8 cellular contexts compared by ENCODE assay signal in the genomic region with DNA sequence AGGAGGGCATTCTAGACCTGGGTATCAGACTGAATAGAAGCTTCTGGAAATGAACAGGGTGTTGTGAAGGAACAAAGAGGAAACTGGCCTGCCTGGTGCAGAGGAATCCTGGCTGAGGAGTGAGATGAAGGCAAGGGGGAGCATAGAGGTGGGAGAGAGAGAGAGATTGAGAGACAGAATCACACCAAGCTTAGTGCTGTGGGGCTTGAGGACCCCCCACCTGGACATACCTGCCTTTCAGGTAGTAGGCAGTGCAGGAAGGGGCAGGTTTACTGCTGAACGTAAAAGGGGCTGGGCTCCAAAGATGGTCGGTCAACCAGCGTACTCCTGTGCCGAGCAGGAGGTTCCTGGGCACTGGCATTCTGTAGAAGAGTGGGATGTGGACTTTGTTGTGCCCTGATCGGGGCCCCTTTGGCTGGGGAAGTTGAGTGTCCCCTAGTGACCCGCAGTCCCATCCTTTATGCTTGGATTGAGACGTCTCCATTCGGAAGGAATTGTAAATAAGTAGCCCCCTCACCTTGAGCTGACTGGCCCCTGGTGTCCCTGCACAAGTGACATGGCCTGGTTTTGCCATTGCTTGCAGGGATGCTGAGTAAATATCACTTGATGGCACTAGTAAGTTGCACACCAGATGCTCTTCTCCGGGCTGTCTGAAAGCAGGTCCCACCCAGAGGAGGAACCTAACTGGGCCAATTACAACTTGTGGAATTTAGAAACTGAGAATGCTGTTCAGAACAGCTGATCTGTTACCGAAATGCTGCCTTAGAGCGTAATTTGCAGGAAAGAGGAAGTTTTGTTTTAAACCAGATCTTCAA. TPM values are rescaled to one million over a fixed set of nuclear protein-coding genes. Genes with fewer than 3 reads are reported as not detected.
DNase-seq lines count a peak whose midpoint lies in the region; ATAC-seq and TF ChIP-seq lines count a peak whose summit lies in the region.

No MANE protein-coding gene starts in this region.

- peaks cover 2% of the 10 kb centered on the region for H3K9me3 Mint-ChIP-seq in activated naive CD8-positive, alpha-beta T cell treated with anti-CD3 and anti-CD28 coated beads, Interleukin-2, amount 10 ng/mL, durations not matched to agents 7 days and 5 days

- no peaks in the 10 kb centered on the region for H3K27me3 ChIP-seq in PC-3 (ENCODE audit: low read length)
- H3K27me3 ChIP-seq in trophoblast cell (ENCODE audit: insufficient read depth, low read length) = no peaks in the 10 kb centered on the region

- peak overlapping the region; percentile 12 for H3K4ac ChIP-seq in trophoblast cell (ENCODE audit: low read depth, low read length)

- H3K4me1 Mint-ChIP-seq in activated naive CD8-positive, alpha-beta T cell treated with anti-CD3 and anti-CD28 coated beads, Interleukin-2, amount 10 ng/mL, durations not matched to agents 7 days and 5 days = peaks cover 33% of the 10 kb centered on the region

- ATAC-seq in HG02798 (IDR thresholded peaks at IDR 0.05; ENCODE audit: poor library complexity, unreplicated experiment) (peak; percentile 25), PC-3 (no peak), Right ventricle myocardium superior (ENCODE audit: poor library complexity) (peak; percentile 33), GM19397 (IDR thresholded peaks at IDR 0.05; ENCODE audit: unreplicated experiment) (no peak)
- ATAC-seq in activated naive CD8-positive, alpha-beta T cell treated with anti-CD3 and anti-CD28 coated beads, Interleukin-2, amount 10 ng/mL, durations not matched to agents 7 days and 5 days (ENCODE audit: low read depth) = peak; percentile 62

- H3K9ac ChIP-seq in PC-3 (ENCODE audit: low read length) (peak overlapping the region; percentile 88), trophoblast cell (ENCODE audit: low read length) (no peak overlapping the region)

- no peak overlapping the region for H4K91ac ChIP-seq in trophoblast cell (ENCODE audit: low read depth, low read length)

- peaks cover 59% of the 10 kb centered on the region for H3K79me2 ChIP-seq in PC-3 (ENCODE audit: low read length)
- peaks cover 11% of the 10 kb centered on the region for H3K79me2 ChIP-seq in trophoblast cell (ENCODE audit: control insufficient read depth, insufficient read depth, low read length, poor library complexity)

- DNase-seq in GM13976 (ENCODE audit: low spot score) = peak; percentile 81
- peak; percentile 7 for DNase-seq in PC-3
- peak; percentile 52 for DNase-seq in activated naive CD8-positive, alpha-beta T cell treated with anti-CD3 and anti-CD28 coated beads, Interleukin-2, amount 10 ng/mL, durations not matched to agents 7 days and 5 days
- DNase-seq in Right ventricle myocardium superior = no peak
- DNase-seq in trophoblast cell = peak; percentile 74 to 88
- no peak for DNase-seq in mesenteric fat pad (ENCODE audit: low spot score)

- H3K4me3 ChIP-seq in PC-3 (ENCODE audit: low read length) = peak overlapping the region; percentile 88
- no peak overlapping the region for H3K4me3 ChIP-seq in trophoblast cell (ENCODE audit: low read depth, low read length)

- no peaks in the 10 kb centered on the region for H3K9me2 ChIP-seq in PC-3 (replicated peaks; ENCODE audit: low read length)

- H3K27me3 Mint-ChIP-seq in activated naive CD8-positive, alpha-beta T cell treated with anti-CD3 and anti-CD28 coated beads, Interleukin-2, amount 10 ng/mL, durations not matched to agents 7 days and 5 days = no peaks in the 10 kb centered on the region

- no peak overlapping the region for H4K12ac ChIP-seq in trophoblast cell (ENCODE audit: low read depth, low read length)

- H3K36me3 ChIP-seq in PC-3 (ENCODE audit: low read depth, low read length) = peaks cover 7% of the 10 kb centered on the region; the same call in 1 of the 2 replicates
- H3K36me3 ChIP-seq in trophoblast cell (ENCODE audit: control insufficient read depth in 1 of 2, insufficient read depth in 2 of 2, low read length in 2 of 2) = peaks cover 2% of the 10 kb centered on the region in 2 experiments

- no peak overlapping the region for H3K14ac ChIP-seq in trophoblast cell (ENCODE audit: low read length)

- H3K23ac ChIP-seq in trophoblast cell (ENCODE audit: low read length) = no peak overlapping the region

- H2AFZ ChIP-seq in PC-3 (ENCODE audit: low read length) (no peak overlapping the region), trophoblast cell (ENCODE audit: insufficient read depth, low read length, poor library complexity) (no peak overlapping the region)

- H4K8ac ChIP-seq in trophoblast cell (ENCODE audit: low read depth, low read length) = no peak overlapping the region

- peaks cover 6% of the 10 kb centered on the region for H3K79me1 ChIP-seq in trophoblast cell (ENCODE audit: low read length)

- peaks cover 40% of the 10 kb centered on the region for H3K4me1 ChIP-seq in PC-3 (ENCODE audit: insufficient read depth, low read length)
- peaks cover 11 to 12% of the 10 kb centered on the region in 2 experiments for H3K4me1 ChIP-seq in trophoblast cell (ENCODE audit: control insufficient read depth in 1 of 2, insufficient read depth in 2 of 2, low read length in 2 of 2)

- POLR2A ChIA-PET in PC-3 (lab: Charles Lee; ENCODE audit: unreplicated experiment) = no interaction called here
- POLR2A ChIA-PET in activated naive CD8-positive, alpha-beta T cell treated with anti-CD3 and anti-CD28 coated beads, Interleukin-2, amount 10 ng/mL, durations not matched to agents 7 days and 5 days (lab: Charles Lee) = interaction anchor here (0.6 to 2.2 kb wide), 5 partner anchors 10 to 171 kb away, joined by 3 to 9 read pairs (median 6); no protein-coding TSS in a partner anchor

- H3K4me2 ChIP-seq in PC-3 (ENCODE audit: low read length) = peak overlapping the region; percentile 92
- H3K4me2 ChIP-seq in trophoblast cell (ENCODE audit: low read length) = peak overlapping the region; percentile 97

- no peak overlapping the region for H2BK120ac ChIP-seq in trophoblast cell (ENCODE audit: insufficient read depth, low read length, poor library complexity)

- no CpG with 5 or more reads among the region's 11 CpGs for WGBS in trophoblast cell (ENCODE audit: extremely low coverage, insufficient coverage, insufficient read length)

- TF ChIP-seq CTCF in GM13976 (IDR thresholded peaks at IDR 0.05; ENCODE audit: borderline replicate concordance, control extremely low read depth, extremely low read depth, insufficient read depth, missing control alignments) (peak; percentile 55), PC-3 (conservative IDR thresholded peaks at IDR 0.05; ENCODE audit: low read depth, low read length) (no peak)

- H3K27ac Mint-ChIP-seq in activated naive CD8-positive, alpha-beta T cell treated with anti-CD3 and anti-CD28 coated beads, Interleukin-2, amount 10 ng/mL, durations not matched to agents 7 days and 5 days = peak overlapping the region; percentile 79

- H3K4me3 Mint-ChIP-seq in activated naive CD8-positive, alpha-beta T cell treated with anti-CD3 and anti-CD28 coated beads, Interleukin-2, amount 10 ng/mL, durations not matched to agents 7 days and 5 days = peak overlapping the region; percentile 85

- H2BK12ac ChIP-seq in trophoblast cell (ENCODE audit: low read length) = no peak overlapping the region

- CTCF ChIA-PET in PC-3 (lab: Charles Lee) = no interaction called here

- intact Hi-C loops in PC-3 (cut with micrococcal nuclease) (no loop called here), Right ventricle myocardium superior (cut with DNase I) (no loop called here)

- no peak overlapping the region for H2BK5ac ChIP-seq in trophoblast cell (ENCODE audit: low read depth, low read length, poor library complexity)

- H3F3A ChIP-seq in PC-3 (ENCODE audit: low read length, unreplicated experiment) = no peaks in the 10 kb centered on the region

- H4K20me1 ChIP-seq in PC-3 (ENCODE audit: low read length) = peaks cover 32% of the 10 kb centered on the region

- H2AK5ac ChIP-seq in trophoblast cell (ENCODE audit: low read length) = no peak overlapping the region

- no peak overlapping the region for H3K27ac ChIP-seq in PC-3 (ENCODE audit: low read length)
- no peak overlapping the region for H3K27ac ChIP-seq in trophoblast cell (ENCODE audit: low read depth, low read length)

- BruUV-seq in PC-3 (replicated peaks; lab: Mats Ljungman, UMichigan) = TSS peak; percentile 35

- H3K36me3 Mint-ChIP-seq in activated naive CD8-positive, alpha-beta T cell treated with anti-CD3 and anti-CD28 coated beads, Interleukin-2, amount 10 ng/mL, durations not matched to agents 7 days and 5 days = peaks cover 11% of the 10 kb centered on the region

- H3K18ac ChIP-seq in trophoblast cell (ENCODE audit: low read length) = no peak overlapping the region

- H3K9me3 ChIP-seq in PC-3 (ENCODE audit: low read length) (no peaks in the 10 kb centered on the region), trophoblast cell (ENCODE audit: insufficient read depth, low read depth, low read length) (no peaks in the 10 kb centered on the region)

- in situ Hi-C loops in GM13976 (cut with MboI; ENCODE audit: low sequenced_read_pairs, unreplicated experiment) = no loop called here

RNA-seq across cellular contexts. Expression of gene UBE2F, which starts 1.4 kb away (rescaled TPM):
- total RNA-seq in PC-3 (2014; rRNA removed) (37.5 and 57.8 TPM in 2 replicates), Right ventricle myocardium superior (65.1 TPM), mesenteric fat pad (58.8 TPM)
- total RNA-seq in activated naive CD8-positive, alpha-beta T cell treated with anti-CD3 and anti-CD28 coated beads, Interleukin-2, amount 10 ng/mL, durations not matched to agents 7 days and 5 days = 10 to 100 TPM; 49.0 to 49.8 TPM
- 37.2 and 37.5 TPM in 2 replicates for polyA plus RNA-seq in trophoblast cell (2013)

Comparison
In these comparisons a context has a peak if more than half of its experiments do, and no peak if none do; other contexts are left out.
1. DNase-seq: peak in GM13976 (single experiment), PC-3 (single experiment), activated naive CD8-positive, alpha-beta T cell treated with anti-CD3 and anti-CD28 coated beads, Interleukin-2, amount 10 ng/mL, durations not matched to agents 7 days and 5 days (single experiment) and trophoblast cell (2 of 2); none in Right ventricle myocardium superior (single experiment) and mesenteric fat pad (single experiment).
2. ATAC-seq: peak in HG02798 (single experiment), activated naive CD8-positive, alpha-beta T cell treated with anti-CD3 and anti-CD28 coated beads, Interleukin-2, amount 10 ng/mL, durations not matched to agents 7 days and 5 days (single experiment) and Right ventricle myocardium superior (single experiment); none in PC-3 (single experiment) and GM19397 (single experiment).